In genomic region chr1:156816561-156817328, GRCh38 we compare ENCODE assay signal across 8 cellular contexts. TPM values are rescaled to one million over a fixed set of nuclear protein-coding genes. Genes with fewer than 3 reads are reported as not detected.
DNase-seq lines count a peak whose midpoint lies in the region; ATAC-seq and TF ChIP-seq lines count a peak whose summit lies in the region.

Gene SH2D2A (minus strand): TSS chr1:156816848. CDS start chr1:156816708, 140 bp downstream.

- no peak within 1 kb of the TSS for H2AFZ ChIP-seq in OCI-LY1 (ENCODE audit: low read length)

- H3K4me1 Mint-ChIP-seq in CD8-positive, alpha-beta T cell (ENCODE audit: low read depth) = peaks cover 60% of the 10 kb centered on the region
- H3K4me1 Mint-ChIP-seq in activated T-cell treated with anti-CD3 and anti-CD28 coated beads, Interleukin-2, amount 50 U/mL, for 72 hours (ENCODE audit: low read depth) = peaks cover 71% of the 10 kb centered on the region

- POLR2A ChIA-PET in CD8-positive, alpha-beta T cell (lab: Charles Lee) = interaction anchor here (1.4 to 4.5 kb wide), 3 partner anchors 15 to 75 kb away, joined by 4 to 22 read pairs (median 5); partner anchors contain the start of gene NTRK1

- no peaks in the 10 kb centered on the region for H3K27me3 Mint-ChIP-seq in CD8-positive, alpha-beta T cell (ENCODE audit: low read depth)
- H3K27me3 Mint-ChIP-seq in activated T-cell treated with anti-CD3 and anti-CD28 coated beads, Interleukin-2, amount 50 U/mL, for 72 hours (ENCODE audit: low read depth) = no peaks in the 10 kb centered on the region

- H3K9me3 Mint-ChIP-seq in CD8-positive, alpha-beta T cell = no peaks in the 10 kb centered on the region
- H3K9me3 Mint-ChIP-seq in activated T-cell treated with anti-CD3 and anti-CD28 coated beads, Interleukin-2, amount 50 U/mL, for 72 hours = peaks cover 7 to 9% of the 10 kb centered on the region in 2 donors

- H3K4me3 ChIP-seq in CD8-positive, alpha-beta T cell (ENCODE audit: low read depth, low read length) = peak within 1 kb of the TSS; percentile 75
- H3K4me3 ChIP-seq in OCI-LY1 (ENCODE audit: low read depth, low read length, poor library complexity, severe bottlenecking) = peak within 1 kb of the TSS; percentile 36
- H3K4me3 ChIP-seq in right atrium auricular region = peak within 1 kb of the TSS; percentile 30 to 34
- H3K4me3 ChIP-seq in MG63 = no peak within 1 kb of the TSS

- peak within 1 kb of the TSS; percentile 50 for H3K4me2 ChIP-seq in OCI-LY1 (ENCODE audit: low read length)

- no peaks in the 10 kb centered on the region for H3K79me2 ChIP-seq in OCI-LY1 (ENCODE audit: insufficient read depth, low read length)

- intact Hi-C loops in CD8-positive, alpha-beta T cell (cut with DNase I, micrococcal nuclease) = loop anchor here (1.0 to 5.0 kb wide), 9 partner anchors 19 to 316 kb away; partner anchors contain the start of genes MEF2D (in 2 of the 2), NTRK1 (in 2 of the 2), HDGF (in 1 of the 2) and ISG20L2 (in 1 of the 2)

- no peaks in the 10 kb centered on the region for H4K20me1 ChIP-seq in OCI-LY1 (ENCODE audit: insufficient read depth, low read length)

- H3K27ac Mint-ChIP-seq in CD8-positive, alpha-beta T cell = peak within 1 kb of the TSS; percentile 99
- H3K27ac Mint-ChIP-seq in activated T-cell treated with anti-CD3 and anti-CD28 coated beads, Interleukin-2, amount 50 U/mL, for 72 hours = peak within 1 kb of the TSS; percentile 97

- H3K27ac ChIP-seq in CD8-positive, alpha-beta T cell (ENCODE audit: low read depth, low read length) = peak within 1 kb of the TSS; percentile 91
- no peak within 1 kb of the TSS for H3K27ac ChIP-seq in OCI-LY1 (ENCODE audit: low read depth, low read length, poor library complexity, severe bottlenecking)
- H3K27ac ChIP-seq in right atrium auricular region = peak within 1 kb of the TSS; percentile 74 to 77

- ATAC-seq in CD8-positive, alpha-beta T cell = peak; percentile 79
- peak; percentile 73 for ATAC-seq in GM21717 (IDR thresholded peaks at IDR 0.05; ENCODE audit: unreplicated experiment)
- peak; percentile 92 to 95 for ATAC-seq in activated T-cell treated with anti-CD3 and anti-CD28 coated beads, Interleukin-2, amount 50 U/mL, for 72 hours (replicated peaks in 1 of 2)

- H3F3A ChIP-seq in OCI-LY1 (ENCODE audit: insufficient read depth, low read length) = no peaks in the 10 kb centered on the region

- H3K27me3 ChIP-seq in CD8-positive, alpha-beta T cell (ENCODE audit: insufficient read depth, low read length) = no peaks in the 10 kb centered on the region
- no peaks in the 10 kb centered on the region for H3K27me3 ChIP-seq in OCI-LY1 (ENCODE audit: insufficient read depth, low read length)
- H3K27me3 ChIP-seq in right atrium auricular region = no peaks in the 10 kb centered on the region
- peaks cover 3% of the 10 kb centered on the region; the same call in 1 of the 2 replicates for H3K27me3 ChIP-seq in MG63

- peak within 1 kb of the TSS; percentile 84 for H3K4me3 Mint-ChIP-seq in CD8-positive, alpha-beta T cell
- H3K4me3 Mint-ChIP-seq in activated T-cell treated with anti-CD3 and anti-CD28 coated beads, Interleukin-2, amount 50 U/mL, for 72 hours = peak within 1 kb of the TSS; percentile 92 to 93

- no peaks in the 10 kb centered on the region for H3K9me3 ChIP-seq in CD8-positive, alpha-beta T cell (ENCODE audit: low read length)
- H3K9me3 ChIP-seq in OCI-LY1 (ENCODE audit: low read length) = no peaks in the 10 kb centered on the region
- no peaks in the 10 kb centered on the region for H3K9me3 ChIP-seq in right atrium auricular region
- no peaks in the 10 kb centered on the region for H3K9me3 ChIP-seq in MG63

- peaks cover 13% of the 10 kb centered on the region for H3K36me3 ChIP-seq in CD8-positive, alpha-beta T cell (ENCODE audit: insufficient read depth, low read length)
- H3K36me3 ChIP-seq in OCI-LY1 (ENCODE audit: insufficient read depth, low read length) (no peaks in the 10 kb centered on the region), right atrium auricular region (no peaks in the 10 kb centered on the region), MG63 (no peaks in the 10 kb centered on the region)

- H3K4me1 ChIP-seq in CD8-positive, alpha-beta T cell (ENCODE audit: insufficient read depth, low read length) = peaks cover 53% of the 10 kb centered on the region
- H3K4me1 ChIP-seq in OCI-LY1 (ENCODE audit: insufficient read depth, low read length, severe bottlenecking) = peaks cover 22% of the 10 kb centered on the region
- H3K4me1 ChIP-seq in right atrium auricular region = peaks cover 0 to 27% of the 10 kb centered on the region in 2 donors

- DNase-seq in CD8-positive, alpha-beta T cell = peak; percentile 91 to 99 (median 93)
- peak; percentile 95 for DNase-seq in activated T-cell treated with anti-CD3 and anti-CD28 coated beads, Interleukin-2, amount 50 U/mL, for 72 hours
- DNase-seq in right atrium auricular region (ENCODE audit: low spot score) (peak; percentile 76), EL (no peak), MG63 (no peak)
- DNase-seq in stimulated activated CD4-positive, alpha-beta T cell treated with anti-CD3 and anti-CD28 coated beads, TNF-alpha, amount 100 ng/mL, for 4 hours (ENCODE audit: low read depth in 3 of 3) = peak; percentile 78 to 94 (median 89)

- no peaks in the 10 kb centered on the region for H3K9me2 ChIP-seq in OCI-LY1 (ENCODE audit: low read depth, low read length)

- H3K9ac ChIP-seq in OCI-LY1 (ENCODE audit: low read length) = no peak within 1 kb of the TSS; the same call in 1 of the 2 replicates

- peaks cover 22% of the 10 kb centered on the region for H3K36me3 Mint-ChIP-seq in CD8-positive, alpha-beta T cell
- peaks cover 39 to 43% of the 10 kb centered on the region in 2 donors for H3K36me3 Mint-ChIP-seq in activated T-cell treated with anti-CD3 and anti-CD28 coated beads, Interleukin-2, amount 50 U/mL, for 72 hours (ENCODE audit: insufficient read depth in 2 of 2)

- no peak for TF ChIP-seq CTCF in CD8-positive, alpha-beta T cell (IDR thresholded peaks at IDR 0.05)
- TF ChIP-seq CTCF in OCI-LY1 (IDR thresholded peaks at IDR 0.05; ENCODE audit: low read length) (no peak), right atrium auricular region (IDR thresholded peaks at IDR 0.05) (no peak)

- CTCF ChIA-PET in CD8-positive, alpha-beta T cell (lab: Charles Lee) = interaction anchor here (0.9 to 2.0 kb wide), 4 partner anchors 20 to 44 kb away, joined by 3 to 9 read pairs (median 3); partner anchors contain the start of gene NTRK1

RNA-seq across cellular contexts. Expression of gene SH2D2A, which starts in this region (rescaled TPM):
- total RNA-seq in CD8-positive, alpha-beta T cell = 10 to 100 TPM; 85.6 to 86.3 TPM
- total RNA-seq in activated T-cell treated with anti-CD3 and anti-CD28 coated beads, Interleukin-2, amount 50 U/mL, for 72 hours = 100 to 1,000 TPM; 221 to 246 TPM
- total RNA-seq in right atrium auricular region = under 1 TPM; 0.30 to 0.98 TPM
- total RNA-seq in MG63 (2014; rRNA removed; shearing (Covaris generic); ENCODE audit: low replicate concordance) = not detected in 2 replicates

Comparison
In these comparisons a context has a peak if more than half of its experiments do, and no peak if none do; other contexts are left out.
1. RNA of gene SH2D2A (total RNA-seq): 221 to 246 TPM in activated T-cell treated with anti-CD3 and anti-CD28 coated beads, Interleukin-2, amount 50 U/mL, for 72 hours and 85.6 to 86.3 TPM in CD8-positive, alpha-beta T cell; 0.30 to 0.98 TPM in right atrium auricular region and not detected in MG63; every median in the first group is over 10 times any median in the second.
2. Peak in DNase-seq, H3K4me3 ChIP-seq and H3K27ac ChIP-seq in right atrium auricular region; RNA of the gene not detected or under 1 TPM.
3. DNase-seq: peak in CD8-positive, alpha-beta T cell (7 of 7), activated T-cell treated with anti-CD3 and anti-CD28 coated beads, Interleukin-2, amount 50 U/mL, for 72 hours (2 of 2) and stimulated activated CD4-positive, alpha-beta T cell treated with anti-CD3 and anti-CD28 coated beads, TNF-alpha, amount 100 ng/mL, for 4 hours (3 of 3); none in EL (single experiment) and MG63 (single experiment).
4. Peak in every context shown above with its lines, with median percentiles within 50 percentile points of each other: ATAC-seq.